Comparison of ENCODE assay signal across 18 cellular contexts in the genomic region with DNA sequence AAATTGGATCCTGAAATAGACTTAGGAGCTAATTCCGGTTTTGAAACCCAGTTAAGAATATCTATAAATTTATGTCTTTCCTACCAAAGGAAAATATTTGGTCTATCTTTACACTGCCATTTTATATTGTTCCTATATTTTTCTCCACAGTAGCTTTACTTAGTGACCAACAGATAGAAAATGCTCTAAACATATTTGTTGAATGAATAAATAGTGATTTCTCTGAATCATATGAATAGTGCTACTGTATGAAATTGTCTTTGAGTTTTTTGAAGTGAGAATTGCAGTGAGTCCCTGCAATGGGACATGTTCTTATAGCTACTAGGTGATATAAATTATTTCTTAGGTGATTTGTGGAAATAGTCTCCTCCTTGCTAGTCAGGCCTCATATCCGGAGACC. TPM values are rescaled to one million over a fixed set of nuclear protein-coding genes. Genes with fewer than 3 reads are reported as not detected.
DNase-seq lines count a peak whose midpoint lies in the region; ATAC-seq and TF ChIP-seq lines count a peak whose summit lies in the region.
"Had no signal": no experiment of that assay in that cellular context is flagged by ENCODE, and none has a peak within 500 bp of the region (broad histone marks: within the 10 kb centered on the region; RNA-seq: fewer than 3 reads in every experiment).

No MANE protein-coding gene starts in this region.

- H3K4me1 ChIP-seq in ACC112 (ENCODE audit: control insufficient read depth, insufficient read depth, low read length, unreplicated experiment) (peaks cover 41% of the 10 kb centered on the region), iPS-18a (ENCODE audit: control insufficient read depth, low read depth, low read length) (peaks cover 21% of the 10 kb centered on the region), left lung (no peaks in the 10 kb centered on the region)

- peak; percentile 73 for DNase-seq in HCEC 1CT
- DNase-seq in RKO (ENCODE audit: low spot score): peak; percentile 17
- no peak for DNase-seq in HPDE6-E6E7 (ENCODE audit: extremely low spot score)
- no peak for DNase-seq in left lung
- no peak for DNase-seq in central memory CD4-positive, alpha-beta T cell
- no peak for DNase-seq in 8988T
- DNase-seq: ACHN; C1 segment of cervical spinal cord; Calu3; CD4-positive, alpha-beta T cell; DMS 273 treated with DMSO at 0.1 percent for 48 hours; GDM1; H7; KBM-7 had no signal

- intact Hi-C loops in left lung (cut with DNase I): no loop called here

- no peak overlapping the region for H3K4me3 ChIP-seq in ACC112 (ENCODE audit: low read depth, low read length)
- no peak overlapping the region for H3K4me3 ChIP-seq in iPS-18a (ENCODE audit: low read length)
- H3K4me3 ChIP-seq in left lung: no peak overlapping the region
- H3K4me3 ChIP-seq: GM23338 had no signal

- no peak overlapping the region for H3K27ac ChIP-seq in ACC112 (ENCODE audit: low read depth, low read length)
- H3K27ac ChIP-seq in iPS-18a (ENCODE audit: low read length): no peak overlapping the region
- no peak overlapping the region for H3K27ac ChIP-seq in left lung
- H3K27ac ChIP-seq: 22Rv1 had no signal

- H3K36me3 ChIP-seq in ACC112 (ENCODE audit: insufficient read depth, low read length): no peaks in the 10 kb centered on the region
- no peaks in the 10 kb centered on the region for H3K36me3 ChIP-seq in iPS-18a (ENCODE audit: control insufficient read depth, low read depth, low read length)
- no peaks in the 10 kb centered on the region for H3K36me3 ChIP-seq in left lung

- no peak for TF ChIP-seq CTCF in left lung (IDR thresholded peaks at IDR 0.05)

- no peaks in the 10 kb centered on the region for H3K79me2 ChIP-seq in ACC112 (ENCODE audit: control insufficient read depth, insufficient read depth, low read length, unreplicated experiment)

- peak overlapping the region; percentile 5 for H3K9ac ChIP-seq in iPS-18a (ENCODE audit: low read length)

- H3K27me3 ChIP-seq in ACC112 (ENCODE audit: insufficient read depth, low read length) (no peaks in the 10 kb centered on the region), iPS-18a (ENCODE audit: control insufficient read depth, insufficient read depth, low read length) (no peaks in the 10 kb centered on the region), left lung (no peaks in the 10 kb centered on the region)

- ATAC-seq in left lung: no peak
- ATAC-seq: GM23338 had no signal

- H3K9me3 ChIP-seq in iPS-18a (ENCODE audit: control insufficient read depth, low read depth, low read length) (no peaks in the 10 kb centered on the region), left lung (no peaks in the 10 kb centered on the region)

- H2AFZ ChIP-seq in ACC112 (ENCODE audit: low read length, unreplicated experiment): peak overlapping the region; percentile 21
- H2AFZ ChIP-seq: GM23338 had no signal

RNA-seq across cellular contexts. Expression of a gene that starts 18.5 kb away (rescaled TPM):
- 10 to 100 TPM; 80.2 to 91.5 TPM for total RNA-seq in left lung

RNA-seq across cellular contexts. Expression of a gene that starts 48.6 kb away (rescaled TPM):
- 1 to 10 TPM; 4.1 to 6.6 TPM for total RNA-seq in left lung

Comparison
In these comparisons a context has a peak if more than half of its experiments do, and no peak if none do; other contexts are left out.
1. DNase-seq: peak in HCEC 1CT (single experiment) and RKO (single experiment); none in HPDE6-E6E7 (single experiment), left lung (0 of 2), central memory CD4-positive, alpha-beta T cell (single experiment) and 8988T (single experiment).